In the genomic region with DNA sequence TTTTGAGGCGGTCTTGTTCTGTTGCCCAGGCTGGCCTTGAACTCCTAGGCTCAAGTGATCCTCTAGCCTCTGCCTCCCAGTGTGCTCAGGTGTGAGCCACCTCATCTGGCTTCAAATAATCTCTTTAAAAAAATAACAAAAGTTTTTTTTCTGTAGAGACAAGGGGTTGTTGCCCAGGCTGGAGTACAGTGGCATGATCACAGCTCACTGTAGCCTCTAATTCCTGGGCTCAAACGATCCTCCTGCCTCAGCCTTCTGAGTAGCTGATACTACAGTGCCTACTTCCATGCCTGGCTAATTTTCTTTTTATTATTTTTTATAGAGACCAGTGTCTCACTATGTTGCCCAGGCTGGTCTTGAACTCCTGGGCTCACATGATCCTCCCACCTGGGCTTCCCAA, we compare ENCODE assay signal across 17 cellular contexts. TPM values are rescaled to one million over a fixed set of nuclear protein-coding genes. Genes with fewer than 3 reads are reported as not detected.
DNase-seq lines count a peak whose midpoint lies in the region; ATAC-seq and TF ChIP-seq lines count a peak whose summit lies in the region.
"Had no signal": no experiment of that assay in that cellular context is flagged by ENCODE, and none has a peak within 500 bp of the region (broad histone marks: within the 10 kb centered on the region; RNA-seq: fewer than 3 reads in every experiment).

No MANE protein-coding gene starts in this region.

- H3K27ac ChIP-seq in ascending aorta, result peak overlapping the region; percentile 94 to 95
- peak overlapping the region; percentile 91 for H3K27ac ChIP-seq in psoas muscle
- H3K27ac ChIP-seq in uterus, result peak overlapping the region; percentile 91 to 94

- H3K36me3 ChIP-seq in ascending aorta (no peaks in the 10 kb centered on the region), psoas muscle (ENCODE audit: insufficient read depth in 1 of 2, low read depth in 1 of 2) (no peaks in the 10 kb centered on the region), uterus (no peaks in the 10 kb centered on the region), mucosa of descending colon (ENCODE audit: low read depth) (no peaks in the 10 kb centered on the region)

- H3K4me3 Mint-ChIP-seq in activated T-cell treated with anti-CD3 and anti-CD28 coated beads, Interleukin-2, amount 50 U/mL, for 24 hours, result no peak overlapping the region
- no peak overlapping the region for H3K4me3 Mint-ChIP-seq in activated T-cell treated with anti-CD3 and anti-CD28 coated beads, Interleukin-2, amount 50 U/mL, for 4 hours
- H3K4me3 Mint-ChIP-seq: CD4-positive, alpha-beta T cell; nephron progenitor cell had no signal

- H3K27me3 Mint-ChIP-seq in activated T-cell treated with anti-CD3 and anti-CD28 coated beads, Interleukin-2, amount 50 U/mL, for 24 hours, result no peaks in the 10 kb centered on the region
- H3K27me3 Mint-ChIP-seq in activated T-cell treated with anti-CD3 and anti-CD28 coated beads, Interleukin-2, amount 50 U/mL, for 4 hours (ENCODE audit: low read depth), result no peaks in the 10 kb centered on the region
- H3K27me3 Mint-ChIP-seq: CD4-positive, alpha-beta T cell had no signal

- H3K4me3 ChIP-seq in ascending aorta (peak overlapping the region in 1 of 2 donors; percentile 47), psoas muscle (no peak overlapping the region), uterus (no peak overlapping the region), mucosa of descending colon (no peak overlapping the region)
- H3K4me3 ChIP-seq: MG63 had no signal

- H3K9me3 Mint-ChIP-seq in activated T-cell treated with anti-CD3 and anti-CD28 coated beads, Interleukin-2, amount 50 U/mL, for 24 hours, result no peaks in the 10 kb centered on the region
- H3K9me3 Mint-ChIP-seq in activated T-cell treated with anti-CD3 and anti-CD28 coated beads, Interleukin-2, amount 50 U/mL, for 4 hours, result no peaks in the 10 kb centered on the region
- H3K9me3 Mint-ChIP-seq: CD4-positive, alpha-beta T cell; nephron progenitor cell had no signal

- TF ChIP-seq CTCF in ascending aorta (IDR thresholded peaks at IDR 0.05), result no peak
- TF ChIP-seq CTCF in psoas muscle (IDR thresholded peaks at IDR 0.05), result no peak
- TF ChIP-seq CTCF in uterus (IDR thresholded peaks at IDR 0.05), result no peak
- no peak for TF ChIP-seq CTCF in mucosa of descending colon (IDR thresholded peaks at IDR 0.05)

- H3K9me3 ChIP-seq in ascending aorta (no peaks in the 10 kb centered on the region), psoas muscle (no peaks in the 10 kb centered on the region), uterus (no peaks in the 10 kb centered on the region), mucosa of descending colon (no peaks in the 10 kb centered on the region)
- H3K9me3 ChIP-seq: MG63 had no signal

- 94 to 97% (median 94%) methylated on average over 2 of the region's 2 CpGs for WGBS in psoas muscle, 3 donors

- intact Hi-C loops in ascending aorta (cut with DNase I), result loop anchor here (2.0 kb wide), 1 partner anchor 51 kb away; no protein-coding TSS in a partner anchor
- intact Hi-C loops in psoas muscle (cut with DNase I), result no loop called here
- intact Hi-C loops in uterus (cut with DNase I; ENCODE audit: low total_unique reads), result no loop called here
- intact Hi-C loops in mucosa of descending colon (cut with DNase I, micrococcal nuclease), result no loop called here

- H3K27ac Mint-ChIP-seq in activated T-cell treated with anti-CD3 and anti-CD28 coated beads, Interleukin-2, amount 50 U/mL, for 24 hours, result peak overlapping the region; percentile 79

- H3K4me1 Mint-ChIP-seq in activated T-cell treated with anti-CD3 and anti-CD28 coated beads, Interleukin-2, amount 50 U/mL, for 24 hours (ENCODE audit: low read depth), result peaks cover 67% of the 10 kb centered on the region
- H3K4me1 Mint-ChIP-seq in activated T-cell treated with anti-CD3 and anti-CD28 coated beads, Interleukin-2, amount 50 U/mL, for 4 hours (ENCODE audit: low read depth), result peaks cover 61% of the 10 kb centered on the region

- peaks cover 34% of the 10 kb centered on the region for H3K36me3 Mint-ChIP-seq in activated T-cell treated with anti-CD3 and anti-CD28 coated beads, Interleukin-2, amount 50 U/mL, for 24 hours (ENCODE audit: low read depth)
- peaks cover 8% of the 10 kb centered on the region for H3K36me3 Mint-ChIP-seq in activated T-cell treated with anti-CD3 and anti-CD28 coated beads, Interleukin-2, amount 50 U/mL, for 4 hours (ENCODE audit: insufficient read depth)

- peaks cover 22 to 56% of the 10 kb centered on the region in 2 donors for H3K4me1 ChIP-seq in ascending aorta
- H3K4me1 ChIP-seq in psoas muscle, result peaks cover 65% of the 10 kb centered on the region
- peaks cover 14 to 18% of the 10 kb centered on the region in 2 donors for H3K4me1 ChIP-seq in uterus
- peaks cover 8% of the 10 kb centered on the region for H3K4me1 ChIP-seq in mucosa of descending colon (ENCODE audit: low read depth)

- ATAC-seq in activated T-cell treated with anti-CD3 and anti-CD28 coated beads, Interleukin-2, amount 50 U/mL, for 4 hours, result no peak
- no peak for ATAC-seq in psoas muscle
- no peak for ATAC-seq in GM21529 (IDR thresholded peaks at IDR 0.05; ENCODE audit: unreplicated experiment)
- no peak for ATAC-seq in left lobe of liver
- no peak for ATAC-seq in mucosa of descending colon
- ATAC-seq: PC-3 had no signal

- no peak for TF ChIP-seq POLR2A in uterus (IDR thresholded peaks at IDR 0.05)

- H3K27me3 ChIP-seq in ascending aorta (no peaks in the 10 kb centered on the region), psoas muscle (ENCODE audit: insufficient read depth in 3 of 3, low read length in 2 of 3) (no peaks in the 10 kb centered on the region), uterus (no peaks in the 10 kb centered on the region)
- H3K27me3 ChIP-seq: MG63 had no signal

- no peak for DNase-seq in activated T-cell treated with anti-CD3 and anti-CD28 coated beads, Interleukin-2, amount 50 U/mL, for 24 hours
- DNase-seq in activated T-cell treated with anti-CD3 and anti-CD28 coated beads, Interleukin-2, amount 50 U/mL, for 4 hours, result no peak
- DNase-seq in ascending aorta (ENCODE audit: low spot score in 2 of 2) (no peak), psoas muscle (no peak), uterus (no peak), left lobe of liver (ENCODE audit: low spot score) (no peak), mucosa of descending colon (no peak)
- DNase-seq: activated CD4-positive, alpha-beta T cell treated with anti-CD3 and anti-CD28 coated beads for 48 hours; CD4-positive, alpha-beta T cell; DMS53; MG63; NCI-H146; NCI-H82; nephron progenitor cell; PC-3; stimulated activated naive CD4-positive, alpha-beta T cell had no signal

RNA-seq across cellular contexts. Expression of gene FOXK1, which starts 11.7 kb away (rescaled TPM):
- total RNA-seq in activated T-cell treated with anti-CD3 and anti-CD28 coated beads, Interleukin-2, amount 50 U/mL, for 4 hours, result 10 to 100 TPM; 46.6 to 47.9 (median 46.8) TPM
- 31.7 TPM for total RNA-seq in ascending aorta
- total RNA-seq in psoas muscle, result 10 to 100 TPM; 16.8 to 26.4 (median 21.5) TPM
- 1 to 10 TPM; 4.2 to 8.5 (median 8.3) TPM for polyA plus RNA-seq in psoas muscle
- 10 to 100 TPM in 3 of 4 donors, 1 to 10 TPM in 1; 9.0 to 64.1 (median 21.5) TPM for total RNA-seq in uterus
- 8.4 TPM for total RNA-seq in left lobe of liver
- 10 to 100 TPM; 30.1 to 48.5 (median 33.4) TPM for total RNA-seq in mucosa of descending colon
